Comparison of ENCODE assay signal across 6 cellular contexts in genomic region chr2:3492475-3492787, GRCh38. TPM values are rescaled to one million over a fixed set of nuclear protein-coding genes. Genes with fewer than 3 reads are reported as not detected.
DNase-seq lines count a peak whose midpoint lies in the region; ATAC-seq and TF ChIP-seq lines count a peak whose summit lies in the region.
"Not testable (repeated sequence)": the region's sequence is repeated elsewhere in the genome, so short reads cannot be mapped to it uniquely, and the experiment has no call there.

No MANE protein-coding gene starts in this region.

- not testable (repeated sequence) for H3K27ac Mint-ChIP-seq in osteocyte (ENCODE audit: unreplicated experiment)

- in situ Hi-C loops in brain microvascular endothelial cell (cut with HindIII; ENCODE audit: low pct_ligation_motif_present, low sequenced_read_pairs) = not testable (repeated sequence)

- H3K27me3 Mint-ChIP-seq in osteocyte (ENCODE audit: unreplicated experiment) = not testable (repeated sequence)

- H3K27me3 ChIP-seq in AG04450 (ENCODE audit: control insufficient read depth, insufficient read depth, low read length); brain microvascular endothelial cell (replicated peaks); tibial artery: not testable (repeated sequence)

- not testable (repeated sequence) for ATAC-seq in left lobe of liver

- not testable (repeated sequence) for H3K9me3 ChIP-seq in AG04450 (ENCODE audit: control insufficient read depth, insufficient read depth, low read length); tibial artery

- CTCF ChIA-PET in AG04450 (lab: Charles Lee) = interaction anchor here (1.2 to 1.7 kb wide), 4 partner anchors 11 to 159 kb away, joined by 3 to 5 read pairs (median 3); no protein-coding TSS in a partner anchor

- not testable (repeated sequence) for TF ChIP-seq CTCF in AG04450 (IDR thresholded peaks at IDR 0.05; ENCODE audit: low read depth, low read length); brain microvascular endothelial cell (IDR thresholded peaks at IDR 0.05; ENCODE audit: low read depth, low read length, missing control alignments); osteocyte (IDR thresholded peaks at IDR 0.05); tibial artery (IDR thresholded peaks at IDR 0.05)

- not testable (repeated sequence) for DNase-seq in AG04450 (ENCODE audit: low read depth, low spot score); brain microvascular endothelial cell; tibial artery
- peak; percentile 30 for DNase-seq in activated CD8-positive, alpha-beta memory T cell treated with anti-CD3 and anti-CD28 coated beads for 24 hours
- peak; percentile 12 for DNase-seq in left lobe of liver (ENCODE audit: low spot score)
- peak; percentile 34 for DNase-seq in osteocyte (ENCODE audit: extremely low spot score, unreplicated experiment)

- H3K27ac ChIP-seq in AG04450 (ENCODE audit: low read depth, low read length) = peak overlapping the region; percentile 95
- peak overlapping the region; percentile 83 for H3K27ac ChIP-seq in brain microvascular endothelial cell
- H3K27ac ChIP-seq in tibial artery = peak overlapping the region; percentile 76

- H3K36me3 ChIP-seq in brain microvascular endothelial cell (replicated peaks) = not testable (repeated sequence)
- peaks cover 24 to 26% (median 26%) of the 10 kb centered on the region in 3 donors for H3K36me3 ChIP-seq in tibial artery

- not testable (repeated sequence) for H3K4me3 ChIP-seq in AG04450 (ENCODE audit: low read depth, low read length); brain microvascular endothelial cell (ENCODE audit: low read depth, low read length)
- H3K4me3 ChIP-seq in tibial artery = peak overlapping the region in 1 of 2 donors; percentile 36

- not testable (repeated sequence) for H3K4me3 Mint-ChIP-seq in osteocyte (ENCODE audit: unreplicated experiment)

- not testable (repeated sequence) for H3K36me3 Mint-ChIP-seq in osteocyte (ENCODE audit: unreplicated experiment)

- H3K4me1 Mint-ChIP-seq in osteocyte (ENCODE audit: unreplicated experiment) = not testable (repeated sequence)

- intact Hi-C loops in tibial artery (cut with DNase I; ENCODE audit: low total_unique reads) = not testable (repeated sequence)

- H3K4me1 ChIP-seq in tibial artery = peaks cover 0 to 39% (median 15%) of the 10 kb centered on the region in 4 donors

- H3K9me3 Mint-ChIP-seq in osteocyte (ENCODE audit: unreplicated experiment) = not testable (repeated sequence)

- POLR2A ChIA-PET in AG04450 (lab: Yijun Ruan, JAX) = interaction anchor here (2.4 kb wide), 1 partner anchor 66 kb away, joined by 9 read pairs; the partner anchor contains the start of gene RNASEH1

RNA-seq across cellular contexts. Expression of gene ADI1, which starts 26.9 kb away (rescaled TPM):
- polyA plus RNA-seq in AG04450 (2011; rRNA removed) = 66.3 and 71.4 TPM in 2 replicates
- polyA minus RNA-seq in AG04450 (2011; rRNA and poly(A)+ RNA removed) = 27.2 and 28.8 TPM in 2 replicates
- total RNA-seq in left lobe of liver (297 TPM), osteocyte (48.5 and 54.0 TPM in 2 replicates)
